ENCODE assay signal across 7 cellular contexts in the genomic region with DNA sequence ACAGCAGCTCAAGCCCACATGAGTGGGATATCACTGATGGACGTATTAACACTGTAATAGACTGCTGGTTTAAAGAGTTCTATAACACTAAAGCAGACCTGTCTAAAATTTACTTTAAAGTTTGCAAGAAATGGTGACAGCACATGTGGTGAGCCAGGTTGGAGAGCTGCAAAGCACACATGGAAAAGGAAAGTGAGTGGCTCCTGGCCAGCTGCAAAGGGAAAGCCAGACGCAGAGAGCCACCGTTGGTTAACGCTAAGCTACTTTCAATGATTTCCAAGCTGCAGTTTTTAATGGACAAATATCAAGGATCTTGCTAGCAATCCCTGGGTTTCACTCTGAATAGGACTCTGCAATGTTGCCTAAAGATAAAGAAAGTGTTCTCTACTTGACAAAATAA.
"Had no signal": no experiment of that assay in that cellular context is flagged by ENCODE, and none has a peak within 500 bp of the region (broad histone marks: within the 10 kb centered on the region; RNA-seq: fewer than 3 reads in every experiment).

No MANE protein-coding gene starts in this region.

- H3K4me3 ChIP-seq: GM23338 had no signal

- FAIRE-seq: H1, H54, HepG2 had no signal

- ATAC-seq: GM23338, HepG2 had no signal

- H3K27ac ChIP-seq: HL-60 had no signal

- DNase-seq: H9, HCEC 1CT had no signal
